11 cellular contexts compared by ENCODE assay signal in the genomic region with DNA sequence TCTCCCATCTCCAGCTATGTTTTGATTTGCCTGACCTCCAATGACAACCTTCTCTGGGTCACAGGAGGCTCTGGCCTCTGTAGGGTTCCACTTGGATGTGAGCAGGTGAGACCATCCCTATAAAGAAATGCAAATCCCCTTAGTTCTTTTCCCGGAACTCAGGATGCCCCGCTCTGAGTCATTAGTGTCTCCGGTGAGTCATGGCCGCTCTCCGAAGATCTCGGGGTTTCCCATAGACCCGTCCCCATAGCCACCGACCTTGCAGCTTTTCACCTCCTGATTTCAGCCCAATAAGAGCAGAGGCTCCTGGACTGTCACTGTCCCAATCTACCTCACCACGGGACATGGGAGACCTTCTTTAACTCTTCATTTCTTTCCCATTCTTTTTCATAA.
A peak's percentile ranks its signal among the peaks of the same experiment; 100 is the strongest.
DNase-seq lines count a peak whose midpoint lies in the region; ATAC-seq and TF ChIP-seq lines count a peak whose summit lies in the region.
"Had no signal": no experiment of that assay in that cellular context is flagged by ENCODE, and none has a peak within 500 bp of the region (broad histone marks: within the 10 kb centered on the region; RNA-seq: fewer than 3 reads in every experiment).

No MANE protein-coding gene starts in this region.

- no peak overlapping the region for H3K4me3 Mint-ChIP-seq in activated CD4-positive, alpha-beta memory T cell treated with anti-CD3 and anti-CD28 coated beads for 36 hours
- H3K4me3 Mint-ChIP-seq: dendritic cell treated with granulocyte-macrophage colony-stimulating factor and Interleukin-4, amounts not matched to agents 40 ng/mL and 50 ng/mL, for 4 days had no signal

- H3K9me3 ChIP-seq in psoas muscle: no peaks in the 10 kb centered on the region
- H3K9me3 ChIP-seq in OCI-LY7 (ENCODE audit: low read length): no peaks in the 10 kb centered on the region

- no peak for TF ChIP-seq CTCF in GM10266 (IDR thresholded peaks at IDR 0.05; ENCODE audit: control insufficient read depth, insufficient read depth, low read depth, missing control alignments)
- TF ChIP-seq CTCF in psoas muscle (IDR thresholded peaks at IDR 0.05): no peak
- TF ChIP-seq CTCF in OCI-LY7 (conservative IDR thresholded peaks at IDR 0.05; ENCODE audit: low read length): no peak

- H3K27ac Mint-ChIP-seq in activated CD4-positive, alpha-beta memory T cell treated with anti-CD3 and anti-CD28 coated beads for 36 hours: peak overlapping the region; percentile 58
- H3K27ac Mint-ChIP-seq: dendritic cell treated with granulocyte-macrophage colony-stimulating factor and Interleukin-4, amounts not matched to agents 40 ng/mL and 50 ng/mL, for 4 days had no signal

- no TSS peak for BruUV-seq in OCI-LY7 (replicated peaks; lab: Mats Ljungman, UMichigan)

- H3K4me1 ChIP-seq in psoas muscle: no peaks in the 10 kb centered on the region
- no peaks in the 10 kb centered on the region for H3K4me1 ChIP-seq in OCI-LY7 (ENCODE audit: insufficient read depth, low read length, poor library complexity, severe bottlenecking)

- H3K27ac ChIP-seq in psoas muscle (no peak overlapping the region), OCI-LY7 (ENCODE audit: low read depth, low read length, poor library complexity, severe bottlenecking) (no peak overlapping the region)
- H3K27ac ChIP-seq: hepatocyte had no signal

- H3K27me3 Mint-ChIP-seq in activated CD4-positive, alpha-beta memory T cell treated with anti-CD3 and anti-CD28 coated beads for 36 hours: peaks cover 8% of the 10 kb centered on the region
- H3K27me3 Mint-ChIP-seq: dendritic cell treated with granulocyte-macrophage colony-stimulating factor and Interleukin-4, amounts not matched to agents 40 ng/mL and 50 ng/mL, for 4 days had no signal

- ATAC-seq in HG02763 (IDR thresholded peaks at IDR 0.05; ENCODE audit: unreplicated experiment) (peak; percentile 51), psoas muscle (peak in 3 of 4 donors; percentile 18 to 67 (median 41)), HG02678 (IDR thresholded peaks at IDR 0.05; ENCODE audit: unreplicated experiment) (no peak), HG03571 (IDR thresholded peaks at IDR 0.05; ENCODE audit: unreplicated experiment) (no peak), HG03469 (IDR thresholded peaks at IDR 0.05; ENCODE audit: unreplicated experiment) (no peak)

- H3K9me3 Mint-ChIP-seq in activated CD4-positive, alpha-beta memory T cell treated with anti-CD3 and anti-CD28 coated beads for 36 hours: no peaks in the 10 kb centered on the region
- H3K9me3 Mint-ChIP-seq: dendritic cell treated with granulocyte-macrophage colony-stimulating factor and Interleukin-4, amounts not matched to agents 40 ng/mL and 50 ng/mL, for 4 days had no signal

- POLR2A ChIA-PET in activated CD4-positive, alpha-beta memory T cell treated with anti-CD3 and anti-CD28 coated beads for 36 hours (lab: Charles Lee): no interaction called here
- POLR2A ChIA-PET in OCI-LY7 (lab: Charles Lee): no interaction called here

- no peaks in the 10 kb centered on the region for H3K27me3 ChIP-seq in psoas muscle (ENCODE audit: insufficient read depth in 3 of 3, low read length in 2 of 3)
- H3K27me3 ChIP-seq: hepatocyte had no signal

- H3K36me3 ChIP-seq in psoas muscle (ENCODE audit: insufficient read depth in 1 of 2, low read depth in 1 of 2) (no peaks in the 10 kb centered on the region), OCI-LY7 (ENCODE audit: insufficient read depth, low read length) (no peaks in the 10 kb centered on the region)

- peaks cover 15% of the 10 kb centered on the region for H3K4me1 Mint-ChIP-seq in activated CD4-positive, alpha-beta memory T cell treated with anti-CD3 and anti-CD28 coated beads for 36 hours (ENCODE audit: low read depth)

- no peaks in the 10 kb centered on the region for H3K9me2 ChIP-seq in OCI-LY7 (ENCODE audit: insufficient read depth, low read length)

- H3K4me3 ChIP-seq in psoas muscle (no peak overlapping the region), OCI-LY7 (ENCODE audit: low read depth, low read length, poor library complexity, severe bottlenecking) (no peak overlapping the region)
- H3K4me3 ChIP-seq: hepatocyte had no signal

- no peaks in the 10 kb centered on the region for H3K79me2 ChIP-seq in OCI-LY7 (ENCODE audit: insufficient read depth, low read depth, low read length)
- H3K79me2 ChIP-seq: hepatocyte had no signal

- H4K20me1 ChIP-seq in OCI-LY7 (ENCODE audit: insufficient read depth, low read length): no peaks in the 10 kb centered on the region

- DNase-seq in GM10266 (ENCODE audit: extremely low spot score): peak; percentile 48
- peak; percentile 80 for DNase-seq in activated CD4-positive, alpha-beta memory T cell treated with anti-CD3 and anti-CD28 coated beads for 36 hours
- DNase-seq in psoas muscle: no peak
- DNase-seq in OCI-LY7 (ENCODE audit: low spot score): no peak
- DNase-seq: MV-4-11 had no signal

- WGBS in psoas muscle, 3 donors: 81 to 87% (median 84%) methylated on average over 9 of the region's 9 CpGs

- intact Hi-C loops in activated CD4-positive, alpha-beta memory T cell treated with anti-CD3 and anti-CD28 coated beads for 36 hours (cut with micrococcal nuclease): no loop called here
- intact Hi-C loops in psoas muscle (cut with DNase I) (no loop called here), OCI-LY7 (cut with micrococcal nuclease; ENCODE audit: unreplicated experiment) (no loop called here)

- H3K4me2 ChIP-seq in OCI-LY7 (ENCODE audit: low read length): no peak overlapping the region
- H3K4me2 ChIP-seq: hepatocyte had no signal

- H3K36me3 Mint-ChIP-seq in activated CD4-positive, alpha-beta memory T cell treated with anti-CD3 and anti-CD28 coated beads for 36 hours: no peaks in the 10 kb centered on the region

- no peak overlapping the region for H2AFZ ChIP-seq in OCI-LY7 (ENCODE audit: low read length)
- H2AFZ ChIP-seq: hepatocyte had no signal

- CTCF ChIA-PET in activated CD4-positive, alpha-beta memory T cell treated with anti-CD3 and anti-CD28 coated beads for 36 hours (lab: Charles Lee): interaction anchor here (1.7 kb wide), 1 partner anchor 666 kb away, joined by 4 read pairs; no protein-coding TSS in a partner anchor
- CTCF ChIA-PET in OCI-LY7 (lab: Charles Lee; ENCODE audit: unreplicated experiment): no interaction called here

Comparison
In these comparisons a context has a peak if more than half of its experiments do, and no peak if none do; other contexts are left out.
1. DNase-seq: peak in GM10266 (single experiment) and activated CD4-positive, alpha-beta memory T cell treated with anti-CD3 and anti-CD28 coated beads for 36 hours (single experiment); none in psoas muscle (0 of 2) and OCI-LY7 (single experiment).
2. ATAC-seq: peak in HG02763 (single experiment) and psoas muscle (3 of 4); none in HG02678 (single experiment), HG03571 (single experiment) and HG03469 (single experiment).